1 cellular context compared by ENCODE assay signal in the genomic region with DNA sequence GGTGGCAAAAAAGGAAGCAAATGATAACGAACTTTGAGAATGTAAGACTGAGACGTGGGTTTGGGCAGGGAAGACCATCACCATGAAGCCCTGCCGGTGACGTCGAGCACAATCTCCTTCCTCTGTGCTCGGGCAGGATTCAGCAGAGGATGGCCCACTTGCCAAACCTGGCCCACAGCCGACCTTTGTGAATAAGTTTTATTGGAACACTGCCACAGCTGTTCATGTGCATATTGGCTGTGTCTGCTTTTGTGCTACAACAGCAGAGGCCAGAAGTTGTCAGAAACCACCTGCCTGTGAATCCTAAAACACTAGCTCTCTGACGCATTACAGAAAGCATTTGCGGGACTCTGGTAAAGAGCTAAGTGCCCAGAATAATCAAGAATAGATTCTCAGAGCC.
TF ChIP-seq lines count a peak whose summit lies in the region.

No MANE protein-coding gene starts in this region.

TF ChIP-seq in H1, 55 proteins besides CTCF, POLR2A, EP300 and RAD21:
- no peak for TF ChIP-seq POLR2AphosphoS5 (IDR thresholded peaks at IDR 0.05; ENCODE audit: low read depth, low read length)
- no peak for TF ChIP-seq SUZ12 (IDR thresholded peaks at IDR 0.05; ENCODE audit: low read length)
- TF ChIP-seq, protein P1, sequence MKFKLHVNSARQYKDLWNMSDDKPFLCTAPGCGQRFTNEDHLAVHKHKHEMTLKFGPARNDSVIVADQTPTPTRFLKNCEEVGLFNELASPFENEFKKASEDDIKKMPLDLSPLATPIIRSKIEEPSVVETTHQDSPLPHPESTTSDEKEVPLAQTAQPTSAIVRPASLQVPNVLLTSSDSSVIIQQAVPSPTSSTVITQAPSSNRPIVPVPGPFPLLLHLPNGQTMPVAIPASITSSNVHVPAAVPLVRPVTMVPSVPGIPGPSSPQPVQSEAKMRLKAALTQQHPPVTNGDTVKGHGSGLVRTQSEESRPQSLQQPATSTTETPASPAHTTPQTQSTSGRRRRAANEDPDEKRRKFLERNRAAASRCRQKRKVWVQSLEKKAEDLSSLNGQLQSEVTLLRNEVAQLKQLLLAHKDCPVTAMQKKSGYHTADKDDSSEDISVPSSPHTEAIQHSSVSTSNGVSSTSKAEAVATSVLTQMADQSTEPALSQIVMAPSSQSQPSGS (IDR thresholded peaks at IDR 0.05; ENCODE audit: low read length): no peak
- no peak for TF ChIP-seq BRCA1 (IDR thresholded peaks at IDR 0.05; ENCODE audit: low read depth, low read length)
- no peak for TF ChIP-seq EGR1 (IDR thresholded peaks at IDR 0.05; ENCODE audit: borderline replicate concordance, low read depth, low read length)
- TF ChIP-seq BCL11A (IDR thresholded peaks at IDR 0.05; ENCODE audit: low read depth in 2 of 2, low read length in 2 of 2): no peak
- no peak for TF ChIP-seq GTF2F1 (IDR thresholded peaks at IDR 0.05; ENCODE audit: borderline replicate concordance, low read depth, low read length)
- no peak for TF ChIP-seq CBX5 (IDR thresholded peaks at IDR 0.05; ENCODE audit: low read depth, low read length)
- no peak for TF ChIP-seq NANOG (IDR thresholded peaks at IDR 0.05; ENCODE audit: insufficient read depth, low read depth, low read length, poor library complexity, severe bottlenecking)
- TF ChIP-seq RBBP5 (IDR thresholded peaks at IDR 0.05; ENCODE audit: borderline replicate concordance, low read depth, low read length): no peak
- TF ChIP-seq MAFK (IDR thresholded peaks at IDR 0.05; ENCODE audit: low read depth, low read length): no peak
- no peak for TF ChIP-seq SIX5 (IDR thresholded peaks at IDR 0.05; ENCODE audit: low read depth, low read length)
- TF ChIP-seq PHF8 (conservative IDR thresholded peaks at IDR 0.05; ENCODE audit: low read depth, low read length): no peak
- TF ChIP-seq NRF1 (IDR thresholded peaks at IDR 0.05; ENCODE audit: low read depth, low read length): no peak
TF ChIP-seq in H1: peak in this region for 0.
